ENCODE assay signal across 9 cellular contexts in genomic region chr19:46478356-46478986, GRCh38. TPM values are rescaled to one million over a fixed set of nuclear protein-coding genes. Genes with fewer than 3 reads are reported as not detected.
A peak's percentile ranks its signal among the peaks of the same experiment; 100 is the strongest.
DNase-seq lines count a peak whose midpoint lies in the region; ATAC-seq lines count a peak whose summit lies in the region.
"Had no signal": no experiment of that assay in that cellular context is flagged by ENCODE, and none has a peak within 500 bp of the region (broad histone marks: within the 10 kb centered on the region; RNA-seq: fewer than 3 reads in every experiment).

No MANE protein-coding gene starts in this region.

- ATAC-seq in GM21447 (IDR thresholded peaks at IDR 0.05; ENCODE audit: unreplicated experiment) (no peak), HG03025 (IDR thresholded peaks at IDR 0.05; ENCODE audit: low FRiP score, unreplicated experiment) (no peak)

- DNase-seq in DMS53 (lab: John Stamatoyannopoulos, UW) (peak; percentile 87), DMS53 treated with DMSO at 0.1 percent for 48 hours (lab: John Stamatoyannopoulos, UW; ENCODE audit: unreplicated experiment) (no peak), NCI-H1417 treated with DMSO at 0.1 percent for 48 hours (lab: John Stamatoyannopoulos, UW) (peak; percentile 40), anterior cingulate cortex (lab: John Stamatoyannopoulos, UW) (peak in 46 of 58 donors; percentile 9 to 85 (median 49)), myocyte (ENCODE audit: low read depth) (peak; percentile 88), A172 (ENCODE audit: low spot score) (no peak)
- DNase-seq: stimulated activated CD4-positive, alpha-beta T cell treated with anti-CD3 and anti-CD28 coated beads, Interleukin-4, amount 100 ng/mL, for 24 hours had no signal

RNA-seq across cellular contexts. Expression of gene PNMA8A, which starts 7.1 kb away (rescaled TPM):
- total RNA-seq in myocyte, result 89.0 and 102 TPM in 2 replicates
- polyA plus RNA-seq in myocyte (2012), result 53.7 TPM
- not detected in 2 replicates for total RNA-seq in A172 (2014; rRNA removed; shearing (Covaris generic))

RNA-seq across cellular contexts. Expression of gene PNMA8B, which starts 17.2 kb away (rescaled TPM):
- total RNA-seq in myocyte, result 0.03 and 0.16 TPM in 2 replicates
- 0.05 TPM for polyA plus RNA-seq in myocyte (2012)
- not detected in 2 replicates for total RNA-seq in A172 (2014; rRNA removed; shearing (Covaris generic))

RNA-seq across cellular contexts. Expression of gene PNMA8C, which starts 49.7 kb away (rescaled TPM):
- total RNA-seq in myocyte, result 0.05 and 0.10 TPM in 2 replicates
- 0.04 TPM for polyA plus RNA-seq in myocyte (2012)
- total RNA-seq in A172 (2014; rRNA removed; shearing (Covaris generic)), result not detected in 2 replicates

Comparison
In these comparisons a context has a peak if more than half of its experiments do, and no peak if none do; other contexts are left out.
1. DNase-seq: peak in DMS53 (single experiment), NCI-H1417 treated with DMSO at 0.1 percent for 48 hours (single experiment), anterior cingulate cortex (46 of 58) and myocyte (single experiment); none in DMS53 treated with DMSO at 0.1 percent for 48 hours (single experiment) and A172 (single experiment).
2. RNA of gene PNMA8A, which starts 7.1 kb away (total RNA-seq): 89.0 to 102 TPM in myocyte; not detected in A172; every median in the first group is over 10 times any median in the second.